In the genomic region with DNA sequence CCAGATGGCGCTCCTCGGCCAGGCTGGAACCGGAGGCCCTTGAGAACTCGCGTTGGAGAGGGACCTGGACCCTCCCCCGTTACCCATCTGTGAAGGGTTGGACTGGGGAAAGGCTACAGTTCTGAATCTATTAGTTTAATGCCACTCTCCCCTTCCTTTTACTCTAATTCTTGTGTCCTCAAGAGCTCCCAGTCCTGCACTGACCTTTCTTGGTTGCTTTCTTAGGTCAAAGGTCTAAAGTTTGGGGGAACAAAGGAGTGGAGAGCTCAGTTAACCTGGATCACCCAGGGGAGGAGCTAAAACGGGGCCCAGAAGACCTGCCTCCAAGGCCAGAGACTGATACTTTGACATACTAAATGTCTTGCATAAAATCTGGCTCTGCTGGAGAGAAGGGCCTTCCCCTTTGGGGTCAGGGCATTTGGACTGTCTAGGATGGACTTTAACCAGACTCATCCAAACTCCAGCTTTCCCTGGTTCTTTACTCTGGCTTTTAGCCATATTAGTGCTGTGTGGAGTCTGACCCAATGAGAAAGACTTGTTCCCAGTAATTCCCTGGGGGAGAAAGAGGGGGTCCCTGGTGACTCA, we compare ENCODE assay signal across 9 cellular contexts. TPM values are rescaled to one million over a fixed set of nuclear protein-coding genes. Genes with fewer than 3 reads are reported as not detected.
DNase-seq lines count a peak whose midpoint lies in the region; ATAC-seq, FAIRE-seq and TF ChIP-seq lines count a peak whose summit lies in the region.
"Had no signal": no experiment of that assay in that cellular context is flagged by ENCODE, and none has a peak within 500 bp of the region (broad histone marks: within the 10 kb centered on the region; RNA-seq: fewer than 3 reads in every experiment).

No MANE protein-coding gene starts in this region.

- H4K91ac ChIP-seq in mesenchymal stem cell (ENCODE audit: low read length), result no peak overlapping the region

- H3K79me2 ChIP-seq in K562 (ENCODE audit: control insufficient read depth, insufficient read depth, low read length), result peaks cover 31% of the 10 kb centered on the region

- peaks cover 5% of the 10 kb centered on the region; the same call in 1 of the 2 replicates for H4K20me1 ChIP-seq in K562 (replicated peaks; ENCODE audit: control insufficient read depth, insufficient read depth, low read length)

- H2BK120ac ChIP-seq in mesenchymal stem cell (ENCODE audit: low read depth, low read length), result no peak overlapping the region

- peak in 1 of 2 donors; percentile 29 for DNase-seq in heart right ventricle
- no peak for DNase-seq in left cardiac atrium
- DNase-seq in K562 (ENCODE audit: extremely low read depth in 1 of 4, low spot score in 3 of 4), result peak in 1 of 4 experiments; percentile 44
- no peak for DNase-seq in mesenchymal stem cell
- no peak for DNase-seq in upper lobe of left lung
- DNase-seq in NCI-H187 (lab: John Stamatoyannopoulos, UW), result no peak
- DNase-seq in Kasumi-1 (lab: John Stamatoyannopoulos, UW), result no peak
- DNase-seq in GM13976 (ENCODE audit: low spot score), result no peak

- CTCF ChIA-PET in K562 (lab: Yijun Ruan, JAX; ENCODE audit: low intra/inter-chr PET ratio), result interaction anchor here (0.8 to 2.1 kb wide), 5 partner anchors 25 to 82 kb away, joined by 3 to 24 read pairs (median 6); no protein-coding TSS in a partner anchor

- H3K27ac ChIP-seq in heart right ventricle (peak overlapping the region; percentile 93 to 99 (median 98)), K562 (ENCODE audit: extremely low read depth, low read depth, low read length) (peak overlapping the region; percentile 99; the same call in 2 of the 3 replicates), mesenchymal stem cell (ENCODE audit: low read length, poor library complexity, severe bottlenecking) (no peak overlapping the region), upper lobe of left lung (peak overlapping the region; percentile 96 to 100 (median 98))

- H2BK12ac ChIP-seq in mesenchymal stem cell (ENCODE audit: low read length in 2 of 2), result no peak overlapping the region

- H3K9me3 ChIP-seq in heart right ventricle (no peaks in the 10 kb centered on the region), K562 (replicated peaks; ENCODE audit: control insufficient read depth, insufficient read depth, low read depth, low read length) (no peaks in the 10 kb centered on the region), mesenchymal stem cell (ENCODE audit: control insufficient read depth, low read length) (no peaks in the 10 kb centered on the region), upper lobe of left lung (no peaks in the 10 kb centered on the region)

- no peak for TF ChIP-seq POLR2A in K562 (conservative IDR thresholded peaks at IDR 0.05)
- TF ChIP-seq POLR2A in upper lobe of left lung (IDR thresholded peaks at IDR 0.05), result no peak

- BruUV-seq in K562 (replicated peaks; lab: Mats Ljungman, UMichigan), result no TSS peak

- H3K4me1 ChIP-seq in heart right ventricle, result peaks cover 9 to 31% (median 20%) of the 10 kb centered on the region in 9 donors
- peaks cover 18 to 29% of the 10 kb centered on the region in 2 experiments for H3K4me1 ChIP-seq in K562 (replicated peaks in 1 of 2; ENCODE audit: control insufficient read depth in 2 of 2, insufficient read depth in 2 of 2, low read length in 2 of 2)
- H3K4me1 ChIP-seq in mesenchymal stem cell (ENCODE audit: control insufficient read depth, insufficient read depth, low read depth, low read length), result peaks cover 8% of the 10 kb centered on the region
- peaks cover 12 to 22% (median 18%) of the 10 kb centered on the region in 4 donors for H3K4me1 ChIP-seq in upper lobe of left lung

- peaks cover 0 to 32% (median 31%) of the 10 kb centered on the region in 9 donors for H3K36me3 ChIP-seq in heart right ventricle
- peaks cover 32% of the 10 kb centered on the region; the same call in 2 of the 3 replicates for H3K36me3 ChIP-seq in K562 (ENCODE audit: control insufficient read depth, insufficient read depth, low read length)
- H3K36me3 ChIP-seq in mesenchymal stem cell (ENCODE audit: control insufficient read depth in 1 of 2, insufficient read depth in 2 of 2, low read depth in 1 of 2, low read length in 2 of 2), result peaks cover 27 to 32% of the 10 kb centered on the region in 2 experiments
- H3K36me3 ChIP-seq in upper lobe of left lung, result peaks cover 20 to 30% (median 27%) of the 10 kb centered on the region in 4 donors

- WGBS in heart right ventricle, 2 donors, result 0% methylated on average over 7 of the region's 7 CpGs
- WGBS in K562 (ENCODE audit: insufficient coverage, low coverage, missing lambda C conversion rate), result 0% methylated on average over 6 of the region's 7 CpGs
- 0% methylated on average over 1 of the region's 7 CpGs for WGBS in mesenchymal stem cell
- 0 to 5% methylated on average over 3 to 7 of the region's 7 CpGs for WGBS in upper lobe of left lung, 2 donors

- POLR2A ChIA-PET in K562 (lab: Yijun Ruan, JAX), result interaction anchor here (0.7 to 2.4 kb wide), 9 partner anchors 10 to 119 kb away, joined by 3 to 10 read pairs (median 5); partner anchors contain the start of genes GPR162 and ZNF384

- peak; percentile 94 to 95 for TF ChIP-seq RAD21 in K562 (CRISPR knock-in tag; conservative IDR thresholded peaks at IDR 0.05 in 1 of 2, IDR thresholded peaks at IDR 0.05 in 1 of 2)

- peak overlapping the region; percentile 83 for H2AFZ ChIP-seq in K562 (ENCODE audit: low read depth, low read length)
- no peak overlapping the region for H2AFZ ChIP-seq in mesenchymal stem cell (ENCODE audit: low read depth, low read length)

- in situ Hi-C loops in K562 (cut with MboI) (no loop called here), GM13976 (cut with MboI; ENCODE audit: low sequenced_read_pairs, unreplicated experiment) (loop anchor here (10.0 kb wide), 1 partner anchor 71 kb away; the partner anchor contains the start of genes GPR162 and P3H3)

- FAIRE-seq in K562 (lab: Jason Lieb, UNC), result no peak

- peak overlapping the region in 6 of 10 donors; percentile 83 to 99 (median 94) for H3K4me3 ChIP-seq in heart right ventricle
- H3K4me3 ChIP-seq in K562, result peak overlapping the region; percentile 99; the same call in 1 of the 2 replicates
- H3K4me3 ChIP-seq in mesenchymal stem cell (ENCODE audit: insufficient read depth in 1 of 2, low read depth in 1 of 2, low read length in 2 of 2), result no peak overlapping the region
- H3K4me3 ChIP-seq in upper lobe of left lung, result peak overlapping the region in 3 of 4 donors; percentile 82 to 95 (median 83)

- H3K18ac ChIP-seq in mesenchymal stem cell (ENCODE audit: low read depth in 1 of 2, low read length in 2 of 2), result no peak overlapping the region

- H3K14ac ChIP-seq in mesenchymal stem cell (ENCODE audit: low read length in 2 of 2), result no peak overlapping the region

- peak in 1 of 8 donors; percentile 7 for ATAC-seq in heart right ventricle
- no peak for ATAC-seq in left cardiac atrium
- no peak; the same call in 2 of the 3 replicates for ATAC-seq in K562
- ATAC-seq in upper lobe of left lung (ENCODE audit: low FRiP score in 2 of 2), result no peak

- intact Hi-C loops in heart right ventricle (cut with DNase I) (loop anchor here in 9 of 10 donors (1.0 to 10.0 kb wide), 13 partner anchors 10 to 98 kb away; partner anchors contain the start of genes P3H3 (in 7 of the 9), ZNF384 (in 3 of the 9), GPR162 (in 2 of the 9) and PTMS (in 2 of the 9)), left cardiac atrium (cut with DNase I) (loop anchor here (1.0 to 10.0 kb wide), 3 partner anchors 25 to 73 kb away; partner anchors contain the start of genes P3H3 (in 2 of the 2) and GPR162 (in 1 of the 2)), K562 (cut with micrococcal nuclease) (loop anchor here (1.0 kb wide), 3 partner anchors 14 to 71 kb away; no protein-coding TSS in a partner anchor)

- no peak overlapping the region for H2BK15ac ChIP-seq in mesenchymal stem cell (ENCODE audit: low read depth, poor library complexity, severe bottlenecking)

- H2BK5ac ChIP-seq in mesenchymal stem cell (ENCODE audit: low read depth, low read length, poor library complexity, severe bottlenecking), result no peak overlapping the region

- H4K8ac ChIP-seq in mesenchymal stem cell (ENCODE audit: low read length), result no peak overlapping the region

- H3K4me2 ChIP-seq in K562 (ENCODE audit: insufficient read depth, low read length) (peak overlapping the region; percentile 61), mesenchymal stem cell (ENCODE audit: low read length, poor library complexity, severe bottlenecking) (no peak overlapping the region)

- TF ChIP-seq EP300 in K562 (IDR thresholded peaks at IDR 0.05; ENCODE audit: low read length) (no peak), upper lobe of left lung (IDR thresholded peaks at IDR 0.05) (no peak)

- H3K79me1 ChIP-seq in mesenchymal stem cell (replicated peaks; ENCODE audit: low read length, poor library complexity, severe bottlenecking), result peaks cover 14% of the 10 kb centered on the region

- peak overlapping the region in 1 of 2 experiments; percentile 23; a peak in 3 of 4 replicates for H3K9ac ChIP-seq in K562 (ENCODE audit: insufficient read depth in 1 of 2, low read depth in 2 of 2, low read length in 2 of 2)
- H3K9ac ChIP-seq in mesenchymal stem cell (ENCODE audit: low read length), result peak overlapping the region; percentile 66

- peak overlapping the region; percentile 91 for H2AK5ac ChIP-seq in mesenchymal stem cell (ENCODE audit: low read length, severe bottlenecking)

- peaks cover 3% of the 10 kb centered on the region for H3K9me1 ChIP-seq in K562 (ENCODE audit: control insufficient read depth, insufficient read depth, low read length)

- no peak overlapping the region for H3K23ac ChIP-seq in mesenchymal stem cell (ENCODE audit: low read length in 2 of 2)

- H3K4ac ChIP-seq in mesenchymal stem cell (ENCODE audit: low read depth in 1 of 2, low read length in 2 of 2), result peak overlapping the region in 1 of 2 experiments; percentile 47

- H3K27me3 ChIP-seq in heart right ventricle, result no peaks in the 10 kb centered on the region
- no peaks in the 10 kb centered on the region for H3K27me3 ChIP-seq in K562 (ENCODE audit: control insufficient read depth in 2 of 2, insufficient read depth in 2 of 2, low read length in 2 of 2)
- no peaks in the 10 kb centered on the region for H3K27me3 ChIP-seq in mesenchymal stem cell (ENCODE audit: control insufficient read depth in 1 of 2, insufficient read depth in 1 of 2, low read length in 2 of 2)
- H3K27me3 ChIP-seq in upper lobe of left lung, result no peaks in the 10 kb centered on the region

- TF ChIP-seq CTCF in heart right ventricle (IDR thresholded peaks at IDR 0.05), result peak in 7 of 9 donors; percentile 4 to 99 (median 96)
- TF ChIP-seq CTCF in K562 (IDR thresholded peaks at IDR 0.05 in 2 of 3, conservative IDR thresholded peaks at IDR 0.05 in 1 of 3; ENCODE audit: insufficient read depth in 2 of 3, low read depth in 1 of 3, low read length in 3 of 3), result peak in 2 of 3 experiments; percentile 89 to 95; a peak in 3 of 6 replicates
- no peak for TF ChIP-seq CTCF in upper lobe of left lung (IDR thresholded peaks at IDR 0.05)
- TF ChIP-seq CTCF in GM13976 (IDR thresholded peaks at IDR 0.05; ENCODE audit: borderline replicate concordance, control extremely low read depth, extremely low read depth, insufficient read depth, missing control alignments), result no peak

RNA-seq across cellular contexts. Expression of gene MLF2, which starts 0.9 kb away (rescaled TPM):
- total RNA-seq in heart right ventricle, result 100 to 1,000 TPM; 135 to 182 (median 148) TPM
- polyA plus RNA-seq in heart right ventricle, result 100 to 1,000 TPM; 108 to 197 TPM
- 100 to 1,000 TPM; 118 to 149 TPM for total RNA-seq in left cardiac atrium
- total RNA-seq in K562 (2011; cell fraction: chromatin; rRNA removed; ENCODE audit: low replicate concordance), result 108 and 217 TPM in 2 replicates
- 142 and 144 TPM in 2 replicates for total RNA-seq in K562 (2011; cell fraction: nucleolus; rRNA removed)
- 131 and 132 TPM in 2 replicates for total RNA-seq in K562 (2011; cell fraction: nucleoplasm; rRNA removed)
- total RNA-seq in K562 (2014; rRNA removed), result 146 and 161 TPM in 2 replicates
- total RNA-seq in K562 (2014; rRNA removed; fragmentation: Illumina TruSeq; extraction: Trizol), result 58.3 and 60.3 TPM in 2 replicates
- 94.6 and 99.2 TPM in 2 replicates for total RNA-seq in K562 (2015; rRNA removed; fragmentation: Illumina TruSeq; extraction: Trizol)
- total RNA-seq in K562 (2021), result 149 and 167 TPM in 2 replicates
- 190 and 209 TPM in 2 replicates for polyA plus RNA-seq in K562 (2011; rRNA removed)
- polyA plus RNA-seq in K562 (2011; cell fraction: cytosol; rRNA removed), result 349 and 372 TPM in 2 replicates
- 190 and 315 TPM in 2 replicates for polyA plus RNA-seq in K562 (2011; cell fraction: nucleus; rRNA removed)
- polyA plus RNA-seq in K562 (2012), result 145 and 148 TPM in 2 replicates
- polyA plus RNA-seq in K562 (2014; fragmentation: Illumina TruSeq; extraction: Trizol), result 138 and 139 TPM in 2 replicates
- 10 to 100 TPM; 11.4 to 15.6 TPM for polyA plus RNA-seq in K562 (2014; fragmentation: Nextera tagmentation; extraction: Ambion mirVana)
- 186 and 187 TPM in 2 replicates for polyA plus RNA-seq in K562 (2014; rRNA removed)
- 133 and 137 TPM in 2 replicates for polyA minus RNA-seq in K562 (2011; rRNA and poly(A)+ RNA removed)
- 56.6 and 66.3 TPM in 2 replicates for polyA minus RNA-seq in K562 (2011; cell fraction: cytosol; rRNA and poly(A)+ RNA removed)
- 49.0 and 76.3 TPM in 2 replicates for polyA minus RNA-seq in K562 (2011; cell fraction: nucleus; rRNA and poly(A)+ RNA removed)
- 221 TPM for polyA plus RNA-seq in mesenchymal stem cell (2013, experiment 1 of 2)
- polyA plus RNA-seq in mesenchymal stem cell (2013, experiment 2 of 2), result 224 TPM
- total RNA-seq in upper lobe of left lung, result 100 to 1,000 TPM; 136 to 221 (median 144) TPM

RNA-seq across cellular contexts. Expression of gene PTMS, which starts 12.3 kb away (rescaled TPM):
- total RNA-seq in heart right ventricle (100 to 1,000 TPM in 5 of 10 donors, 10 to 100 TPM in 5; 73.3 to 194 (median 96.0) TPM), left cardiac atrium (100 to 1,000 TPM; 164 to 189 TPM), K562 (2014; rRNA removed) (78.5 and 91.4 TPM in 2 replicates), K562 (2014; rRNA removed; fragmentation: Illumina TruSeq; extraction: Trizol) (73.6 and 84.1 TPM in 2 replicates), K562 (2015; rRNA removed; fragmentation: Illumina TruSeq; extraction: Trizol) (97.7 and 108 TPM in 2 replicates), K562 (2021) (277 and 287 TPM in 2 replicates), upper lobe of left lung (100 to 1,000 TPM; 142 to 463 (median 224) TPM)
- polyA plus RNA-seq in heart right ventricle (100 to 1,000 TPM; 289 to 361 TPM), K562 (2011; rRNA removed) (64.1 and 92.5 TPM in 2 replicates), K562 (2014; fragmentation: Illumina TruSeq; extraction: Trizol) (282 and 386 TPM in 2 replicates), K562 (2014; fragmentation: Nextera tagmentation; extraction: Ambion mirVana) (1 to 10 TPM; 5.1 to 5.2 TPM), K562 (2014; rRNA removed) (187 and 235 TPM in 2 replicates)
- total RNA-seq in K562 (2011; cell fraction: chromatin; rRNA removed; ENCODE audit: low replicate concordance), result 29.6 and 36.7 TPM in 2 replicates
- total RNA-seq in K562 (2011; cell fraction: nucleolus; rRNA removed), result 32.1 and 32.4 TPM in 2 replicates
- total RNA-seq in K562 (2011; cell fraction: nucleoplasm; rRNA removed), result 48.1 and 64.1 TPM in 2 replicates
- polyA plus RNA-seq in K562 (2011; cell fraction: cytosol; rRNA removed), result 255 TPM in 2 replicates
- polyA plus RNA-seq in K562 (2011; cell fraction: nucleus; rRNA removed), result 81.6 and 109 TPM in 2 replicates
- 220 and 306 TPM in 2 replicates for polyA plus RNA-seq in K562 (2012)
- 29.8 TPM in 2 replicates for polyA minus RNA-seq in K562 (2011; rRNA and poly(A)+ RNA removed)
- polyA minus RNA-seq in K562 (2011; cell fraction: cytosol; rRNA and poly(A)+ RNA removed), result 52.4 and 55.3 TPM in 2 replicates
- 11.6 and 12.6 TPM in 2 replicates for polyA minus RNA-seq in K562 (2011; cell fraction: nucleus; rRNA and poly(A)+ RNA removed)
- 525 TPM for polyA plus RNA-seq in mesenchymal stem cell (2013, experiment 1 of 2)
- 500 TPM for polyA plus RNA-seq in mesenchymal stem cell (2013, experiment 2 of 2)

RNA-seq across cellular contexts. Expression of gene LAG3, which starts 18.5 kb away (rescaled TPM):
- total RNA-seq in heart right ventricle, result 1 to 10 TPM in 1 of 10 donors, under 1 TPM in 7, not detected in 2; 0.16 to 2.1 (median 0.26) TPM
- 1 to 10 TPM in 1 of 2 donors, under 1 TPM in 1; 0.13 to 1.2 TPM for polyA plus RNA-seq in heart right ventricle
- under 1 TPM; 0.62 to 0.97 TPM for total RNA-seq in left cardiac atrium
- 0.97 and 5.8 TPM in 2 replicates for total RNA-seq in K562 (2011; cell fraction: chromatin; rRNA removed; ENCODE audit: low replicate concordance)
- total RNA-seq in K562 (2011; cell fraction: nucleolus; rRNA removed), result 2.1 and 2.2 TPM in 2 replicates
- total RNA-seq in K562 (2011; cell fraction: nucleoplasm; rRNA removed), result 2.3 and 2.7 TPM in 2 replicates
- total RNA-seq in K562 (2014; rRNA removed), result 0.09 TPM in 1 of 2 replicates, not detected in the other
- 0.22 TPM in 1 of 2 replicates, not detected in the other for total RNA-seq in K562 (2014; rRNA removed; fragmentation: Illumina TruSeq; extraction: Trizol)
- 0.08 and 0.18 TPM in 2 replicates for total RNA-seq in K562 (2015; rRNA removed; fragmentation: Illumina TruSeq; extraction: Trizol)
- total RNA-seq in K562 (2021), result 0.60 and 0.66 TPM in 2 replicates
- polyA plus RNA-seq in K562 (2011; rRNA removed), result 0.10 and 0.19 TPM in 2 replicates
- 0.06 and 0.07 TPM in 2 replicates for polyA plus RNA-seq in K562 (2011; cell fraction: cytosol; rRNA removed)
- polyA plus RNA-seq in K562 (2011; cell fraction: nucleus; rRNA removed), result 1.2 and 2.7 TPM in 2 replicates
- 0.27 and 0.53 TPM in 2 replicates for polyA plus RNA-seq in K562 (2012)
- 0.09 and 0.22 TPM in 2 replicates for polyA plus RNA-seq in K562 (2014; fragmentation: Illumina TruSeq; extraction: Trizol)
- under 1 TPM in 1 of 2 experiments, not detected in 1; 0.07 TPM for polyA plus RNA-seq in K562 (2014; fragmentation: Nextera tagmentation; extraction: Ambion mirVana)
- 0.07 and 0.74 TPM in 2 replicates for polyA plus RNA-seq in K562 (2014; rRNA removed)
- polyA minus RNA-seq in K562 (2011; rRNA and poly(A)+ RNA removed), result not detected in 2 replicates
- not detected in 2 replicates for polyA minus RNA-seq in K562 (2011; cell fraction: cytosol; rRNA and poly(A)+ RNA removed)
- 0.27 and 0.44 TPM in 2 replicates for polyA minus RNA-seq in K562 (2011; cell fraction: nucleus; rRNA and poly(A)+ RNA removed)
- polyA plus RNA-seq in mesenchymal stem cell (2013, experiment 1 of 2), result 0.23 TPM
- 0.23 TPM for polyA plus RNA-seq in mesenchymal stem cell (2013, experiment 2 of 2)
- total RNA-seq in upper lobe of left lung, result 1 to 10 TPM in 4 of 6 donors, under 1 TPM in 2; 0.46 to 2.6 (median 1.5) TPM
- total RNA-seq: Daoy had no signal

RNA-seq across cellular contexts. Expression of gene COPS7A, which starts 30.0 kb away (rescaled TPM):
- total RNA-seq in heart right ventricle (10 to 100 TPM; 67.4 to 89.8 (median 77.9) TPM), left cardiac atrium (10 to 100 TPM; 61.3 to 71.2 TPM), K562 (2014; rRNA removed) (24.2 and 26.9 TPM in 2 replicates), K562 (2014; rRNA removed; fragmentation: Illumina TruSeq; extraction: Trizol) (13.2 and 13.4 TPM in 2 replicates), K562 (2015; rRNA removed; fragmentation: Illumina TruSeq; extraction: Trizol) (20.6 and 25.0 TPM in 2 replicates), K562 (2021) (22.5 and 23.4 TPM in 2 replicates), upper lobe of left lung (10 to 100 TPM; 36.9 to 70.2 (median 63.0) TPM)
- polyA plus RNA-seq in heart right ventricle (10 to 100 TPM; 31.1 to 91.5 TPM), K562 (2011; rRNA removed) (35.4 and 45.2 TPM in 2 replicates), K562 (2014; fragmentation: Illumina TruSeq; extraction: Trizol) (29.9 and 36.0 TPM in 2 replicates), K562 (2014; fragmentation: Nextera tagmentation; extraction: Ambion mirVana) (10 to 100 TPM; 12.7 to 24.3 TPM), K562 (2014; rRNA removed) (30.2 and 36.5 TPM in 2 replicates)
- 14.3 and 23.0 TPM in 2 replicates for total RNA-seq in K562 (2011; cell fraction: chromatin; rRNA removed; ENCODE audit: low replicate concordance)
- total RNA-seq in K562 (2011; cell fraction: nucleolus; rRNA removed), result 18.7 and 22.1 TPM in 2 replicates
- 16.9 and 19.5 TPM in 2 replicates for total RNA-seq in K562 (2011; cell fraction: nucleoplasm; rRNA removed)
- polyA plus RNA-seq in K562 (2011; cell fraction: cytosol; rRNA removed), result 44.0 and 49.7 TPM in 2 replicates
- polyA plus RNA-seq in K562 (2011; cell fraction: nucleus; rRNA removed), result 61.4 and 63.0 TPM in 2 replicates
- 29.9 and 33.9 TPM in 2 replicates for polyA plus RNA-seq in K562 (2012)
- 9.8 and 11.4 TPM in 2 replicates for polyA minus RNA-seq in K562 (2011; rRNA and poly(A)+ RNA removed)
- polyA minus RNA-seq in K562 (2011; cell fraction: cytosol; rRNA and poly(A)+ RNA removed), result 9.2 and 11.9 TPM in 2 replicates
- 6.1 and 6.9 TPM in 2 replicates for polyA minus RNA-seq in K562 (2011; cell fraction: nucleus; rRNA and poly(A)+ RNA removed)
- polyA plus RNA-seq in mesenchymal stem cell (2013, experiment 1 of 2), result 65.6 TPM
- polyA plus RNA-seq in mesenchymal stem cell (2013, experiment 2 of 2), result 66.6 TPM

RNA-seq across cellular contexts. Expression of gene CD4, which starts 35.5 kb away (rescaled TPM):
- total RNA-seq in heart right ventricle (10 to 100 TPM in 2 of 10 donors, 1 to 10 TPM in 8; 2.8 to 44.3 (median 5.0) TPM), left cardiac atrium (10 to 100 TPM; 11.6 to 24.2 TPM), K562 (2014; rRNA removed) (not detected in 2 replicates), K562 (2014; rRNA removed; fragmentation: Illumina TruSeq; extraction: Trizol) (not detected in 2 replicates), K562 (2015; rRNA removed; fragmentation: Illumina TruSeq; extraction: Trizol) (0.07 and 0.08 TPM in 2 replicates), K562 (2021) (0.27 and 0.31 TPM in 2 replicates), upper lobe of left lung (10 to 100 TPM; 10.5 to 86.6 (median 35.6) TPM)
- polyA plus RNA-seq in heart right ventricle (1 to 10 TPM; 2.6 to 3.2 TPM), K562 (2011; rRNA removed) (0.04 TPM in 1 of 2 replicates, not detected in the other), K562 (2014; fragmentation: Illumina TruSeq; extraction: Trizol) (0.06 and 0.10 TPM in 2 replicates), K562 (2014; fragmentation: Nextera tagmentation; extraction: Ambion mirVana) (under 1 TPM in 1 of 2 experiments, not detected in 1; 0.06 TPM), K562 (2014; rRNA removed) (0.11 TPM in 1 of 2 replicates, not detected in the other)
- not detected in 2 replicates for total RNA-seq in K562 (2011; cell fraction: chromatin; rRNA removed; ENCODE audit: low replicate concordance)
- not detected in 2 replicates for total RNA-seq in K562 (2011; cell fraction: nucleolus; rRNA removed)
- total RNA-seq in K562 (2011; cell fraction: nucleoplasm; rRNA removed), result not detected in 2 replicates
- 0.01 TPM in 1 of 2 replicates, not detected in the other for polyA plus RNA-seq in K562 (2011; cell fraction: cytosol; rRNA removed)
- 0.06 TPM in 1 of 2 replicates, not detected in the other for polyA plus RNA-seq in K562 (2011; cell fraction: nucleus; rRNA removed)
- 0.22 and 0.29 TPM in 2 replicates for polyA plus RNA-seq in K562 (2012)
- not detected in 2 replicates for polyA minus RNA-seq in K562 (2011; rRNA and poly(A)+ RNA removed)
- not detected in 2 replicates for polyA minus RNA-seq in K562 (2011; cell fraction: cytosol; rRNA and poly(A)+ RNA removed)
- not detected in 2 replicates for polyA minus RNA-seq in K562 (2011; cell fraction: nucleus; rRNA and poly(A)+ RNA removed)
- polyA plus RNA-seq in mesenchymal stem cell (2013, experiment 1 of 2), result 1.8 TPM
- polyA plus RNA-seq in mesenchymal stem cell (2013, experiment 2 of 2), result 2.1 TPM
- total RNA-seq: Daoy had no signal

Comparison
In these comparisons a context has a peak if more than half of its experiments do, and no peak if none do; other contexts are left out.
1. H3K4me3 ChIP-seq: peak in heart right ventricle (6 of 10), K562 (single experiment) and upper lobe of left lung (3 of 4); none in mesenchymal stem cell (0 of 2).
2. CTCF ChIP-seq: peak in heart right ventricle (7 of 9) and K562 (2 of 3); none in upper lobe of left lung (0 of 6) and GM13976 (single experiment).